In genomic region chr6:125836466-125836865, GRCh38 we compare ENCODE assay signal across 19 cellular contexts.
"Had no signal": no experiment of that assay in that cellular context is flagged by ENCODE, and none has a peak within 500 bp of the region (broad histone marks: within the 10 kb centered on the region; RNA-seq: fewer than 3 reads in every experiment).

No MANE protein-coding gene starts in this region.

- H3K27ac ChIP-seq: foreskin keratinocyte, hepatocyte had no signal

- DNase-seq: cortex of kidney; effector memory CD8-positive, alpha-beta T cell; foreskin keratinocyte; heart left ventricle; kidney; lower lobe of right lung; mucosa of descending colon; naive B cell; stimulated activated CD4-positive, alpha-beta T cell treated with anti-CD3 and anti-CD28 coated beads, Interleukin-12 subunit alpha, Interleukin-12 subunit beta, amount 100 ng/mL, for 4 hours; stimulated activated CD4-positive, alpha-beta T cell treated with anti-CD3 and anti-CD28 coated beads, Interleukin-1b, Interleukin-23, amount 100 ng/mL, for 48 hours; stimulated activated CD4-positive, alpha-beta T cell treated with anti-CD3 and anti-CD28 coated beads, Interleukin-4, amount 100 ng/mL, for 1 hour; stimulated activated CD8-positive, alpha-beta memory T cell treated with anti-CD3 and anti-CD28 coated beads, Interleukin-4, amount 100 ng/mL, for 48 hours; stimulated activated naive CD4-positive, alpha-beta T cell; stimulated activated naive CD8-positive, alpha-beta T cell treated with anti-CD3 and anti-CD28 coated beads, Interleukin-15, amount 100 ng/mL, for 72 hours; thyroid gland had no signal

- H3K4me1 ChIP-seq: foreskin keratinocyte had no signal

- H3K4me3 ChIP-seq: gastroesophageal sphincter, heart left ventricle, hepatocyte, lower lobe of right lung, mucosa of descending colon, smooth muscle cell, thyroid gland had no signal

- H3K36me3 ChIP-seq: gastroesophageal sphincter, heart left ventricle, lower lobe of right lung, thyroid gland had no signal

- H3K27me3 ChIP-seq: foreskin keratinocyte, gastroesophageal sphincter, heart left ventricle, hepatocyte, thyroid gland had no signal

- H3K9me3 ChIP-seq: gastroesophageal sphincter, heart left ventricle, lower lobe of right lung, mucosa of descending colon, thyroid gland had no signal

- H3K9ac ChIP-seq: parathyroid adenoma had no signal
